Comparison of ENCODE assay signal across 12 cellular contexts in genomic region chr7:140349172-140349771, GRCh38. TPM values are rescaled to one million over a fixed set of nuclear protein-coding genes. Genes with fewer than 3 reads are reported as not detected.
DNase-seq lines count a peak whose midpoint lies in the region; ATAC-seq and TF ChIP-seq lines count a peak whose summit lies in the region.
"Had no signal": no experiment of that assay in that cellular context is flagged by ENCODE, and none has a peak within 500 bp of the region (broad histone marks: within the 10 kb centered on the region; RNA-seq: fewer than 3 reads in every experiment).

No MANE protein-coding gene starts in this region.

- CTCF ChIA-PET in AG04449 (lab: Yijun Ruan, JAX) (interaction anchor here (0.7 to 1.4 kb wide), 3 partner anchors 23 to 127 kb away, joined by 3 read pairs; no protein-coding TSS in a partner anchor), Calu3 (lab: Charles Lee) (interaction anchor here (0.7 kb wide), 1 partner anchor 11 kb away, joined by 3 read pairs; no protein-coding TSS in a partner anchor), HEK293T (lab: Yijun Ruan, JAX) (interaction anchor here (0.6 kb wide), 1 partner anchor 263 kb away, joined by 3 read pairs; no protein-coding TSS in a partner anchor)

- peak overlapping the region; percentile 65; the same call in 1 of the 2 replicates for H3K4me3 Mint-ChIP-seq in HFFc6
- H3K4me3 Mint-ChIP-seq in endothelial cell (ENCODE audit: unreplicated experiment), result peak overlapping the region; percentile 18
- H3K4me3 Mint-ChIP-seq in neural crest cell, result peak overlapping the region; percentile 20
- H3K4me3 Mint-ChIP-seq in Calu3 (ENCODE audit: low read depth, unreplicated experiment), result no peak overlapping the region
- H3K4me3 Mint-ChIP-seq: WTC11 had no signal

- H3K4me1 Mint-ChIP-seq in HFFc6 (ENCODE audit: low read depth) (peaks cover 17% of the 10 kb centered on the region), endothelial cell (ENCODE audit: unreplicated experiment) (peaks cover 30% of the 10 kb centered on the region), neural crest cell (peaks cover 33% of the 10 kb centered on the region), Calu3 (ENCODE audit: low read depth, unreplicated experiment) (no peaks in the 10 kb centered on the region)
- H3K4me1 Mint-ChIP-seq: WTC11 had no signal

- peaks cover 8% of the 10 kb centered on the region; the same call in 1 of the 2 replicates for H3K36me3 Mint-ChIP-seq in HFFc6 (ENCODE audit: low read depth)
- peaks cover 34% of the 10 kb centered on the region for H3K36me3 Mint-ChIP-seq in endothelial cell (ENCODE audit: low read depth, unreplicated experiment)
- H3K36me3 Mint-ChIP-seq in neural crest cell (ENCODE audit: low read depth), result peaks cover 10% of the 10 kb centered on the region
- peaks cover 20% of the 10 kb centered on the region for H3K36me3 Mint-ChIP-seq in Calu3 (ENCODE audit: insufficient read depth, unreplicated experiment)

- H3K9me3 Mint-ChIP-seq in HFFc6 (no peaks in the 10 kb centered on the region), endothelial cell (ENCODE audit: unreplicated experiment) (no peaks in the 10 kb centered on the region), neural crest cell (no peaks in the 10 kb centered on the region), Calu3 (ENCODE audit: low read depth, unreplicated experiment) (no peaks in the 10 kb centered on the region)
- H3K9me3 Mint-ChIP-seq: WTC11 had no signal

- H3K27me3 Mint-ChIP-seq in HFFc6 (ENCODE audit: insufficient read depth) (no peaks in the 10 kb centered on the region; the same call in 1 of the 2 replicates), endothelial cell (ENCODE audit: unreplicated experiment) (no peaks in the 10 kb centered on the region), neural crest cell (ENCODE audit: low read depth) (no peaks in the 10 kb centered on the region), Calu3 (ENCODE audit: unreplicated experiment) (no peaks in the 10 kb centered on the region)

- POLR2A ChIA-PET in AG04449 (lab: Yijun Ruan, JAX) (no interaction called here), HEK293T (lab: Yijun Ruan, JAX) (no interaction called here)

- H3K27ac Mint-ChIP-seq in HFFc6, result peak overlapping the region; percentile 73
- peak overlapping the region; percentile 96 for H3K27ac Mint-ChIP-seq in endothelial cell (ENCODE audit: unreplicated experiment)
- peak overlapping the region; percentile 94 for H3K27ac Mint-ChIP-seq in neural crest cell (ENCODE audit: unreplicated experiment)
- no peak overlapping the region for H3K27ac Mint-ChIP-seq in Calu3 (ENCODE audit: unreplicated experiment)

- BruUV-seq in Calu3 (replicated peaks; lab: Mats Ljungman, UMichigan), result no TSS peak

- H3K4me3 ChIP-seq in AG04449 (ENCODE audit: low read depth, low read length), result peak overlapping the region; percentile 18; the same call in 1 of the 2 replicates

- TF ChIP-seq CTCF in AG04449 (IDR thresholded peaks at IDR 0.05; ENCODE audit: insufficient read depth, low read length, missing control alignments) (no peak), HFFc6 (IDR thresholded peaks at IDR 0.05) (no peak), endothelial cell (IDR thresholded peaks at IDR 0.05; ENCODE audit: unreplicated experiment) (no peak), neural crest cell (conservative IDR thresholded peaks at IDR 0.05) (no peak), Calu3 (IDR thresholded peaks at IDR 0.05; ENCODE audit: unreplicated experiment) (no peak)

- DNase-seq in AG04449 (ENCODE audit: low read depth, low spot score) (no peak), HFFc6 (no peak), endothelial cell (ENCODE audit: low spot score) (peak; percentile 26), neural crest cell (ENCODE audit: low read depth, low spot score) (no peak), Calu3 (no peak), HEK293T (ENCODE audit: extremely low spot score) (no peak)
- DNase-seq: DMS 273 treated with DMSO at 0.1 percent for 48 hours; left colon; stimulated activated CD4-positive, alpha-beta T cell treated with anti-CD3 and anti-CD28 coated beads, Interleukin-4, amount 100 ng/mL, for 1 hour had no signal

- ATAC-seq in HG03439 (IDR thresholded peaks at IDR 0.05; ENCODE audit: unreplicated experiment) (no peak), GM21390 (IDR thresholded peaks at IDR 0.05; ENCODE audit: unreplicated experiment) (no peak)
- ATAC-seq: WTC11 had no signal

- intact Hi-C loops in Calu3 (cut with micrococcal nuclease; ENCODE audit: unreplicated experiment), result no loop called here

TF ChIP-seq in HEK293T, 16 proteins besides CTCF, POLR2A, EP300 and RAD21:
- TF ChIP-seq TARDBP (IDR thresholded peaks at IDR 0.05), result no peak
- TF ChIP-seq CTBP1 (IDR thresholded peaks at IDR 0.05; ENCODE audit: borderline replicate concordance), result no peak
- no peak for TF ChIP-seq SP1 (IDR thresholded peaks at IDR 0.05)

RNA-seq across cellular contexts. Expression of gene SLC37A3, which starts 49.1 kb away (rescaled TPM):
- 10 to 100 TPM; 26.3 to 32.8 (median 27.1) TPM for total RNA-seq in HFFc6 (2021; fragmentation: NEBNext Ultra II Directional; extraction: Animal tissue kit (Norgen Biotek cat#: 25700))
- total RNA-seq in endothelial cell (ENCODE audit: unreplicated experiment) (76.7 TPM), neural crest cell (48.2 and 50.8 TPM in 2 replicates), Calu3 (2022) (62.5 and 65.2 TPM in 2 replicates)

RNA-seq across cellular contexts. Expression of gene RAB19, which starts 54.6 kb away (rescaled TPM):
- not detected for total RNA-seq in HFFc6 (2021; fragmentation: NEBNext Ultra II Directional; extraction: Animal tissue kit (Norgen Biotek cat#: 25700))
- 5.1 TPM for total RNA-seq in endothelial cell (ENCODE audit: unreplicated experiment)
- not detected in 2 replicates for total RNA-seq in neural crest cell
- total RNA-seq in Calu3 (2022), result 4.7 and 7.1 TPM in 2 replicates
